ENCODE assay signal across 22 cellular contexts in genomic region chr3:39158138-39158715, GRCh38. TPM values are rescaled to one million over a fixed set of nuclear protein-coding genes. Genes with fewer than 3 reads are reported as not detected.
"Had no signal": no experiment of that assay in that cellular context is flagged by ENCODE, and none has a peak within 500 bp of the region (broad histone marks: within the 10 kb centered on the region; RNA-seq: fewer than 3 reads in every experiment).

No MANE protein-coding gene starts in this region.

- H3K27ac Mint-ChIP-seq: activated CD4-positive, alpha-beta memory T cell treated with anti-CD3 and anti-CD28 coated beads for 36 hours; activated naive CD4-positive, alpha-beta T cell treated with anti-CD3 and anti-CD28 coated beads for 36 hours; activated naive CD8-positive, alpha-beta T cell treated with anti-CD3 and anti-CD28 coated beads, Interleukin-2, amount 10 ng/mL, durations not matched to agents 7 days and 5 days; progenitor cell of endocrine pancreas had no signal

- H3K27ac ChIP-seq: thyroid gland had no signal

- DNase-seq: activated CD4-positive, alpha-beta memory T cell treated with anti-CD3 and anti-CD28 coated beads for 36 hours; activated CD4-positive, alpha-beta T cell treated with anti-CD3 and anti-CD28 coated beads for 48 hours; activated naive CD4-positive, alpha-beta T cell treated with anti-CD3 and anti-CD28 coated beads for 36 hours; activated naive CD8-positive, alpha-beta T cell treated with anti-CD3 and anti-CD28 coated beads, Interleukin-2, amount 10 ng/mL, durations not matched to agents 7 days and 5 days; activated T-cell treated with anti-CD3 and anti-CD28 coated beads, Interleukin-2, amount 50 U/mL, for 48 hours; amniotic stem cell; effector CD4-positive, alpha-beta T cell; erythroblast; foreskin fibroblast; immature natural killer cell; left ventricle myocardium superior; mammary epithelial cell; retina; stimulated activated CD4-positive, alpha-beta T cell treated with anti-CD3 and anti-CD28 coated beads, Interleukin-4, amount 100 ng/mL, for 4 hours; stimulated activated naive CD8-positive, alpha-beta T cell treated with anti-CD3 and anti-CD28 coated beads, Interleukin-15, Interleukin-2, amounts not matched to agents 100 U/mL and 50 U/mL, for 24 hours; substantia nigra; thyroid gland had no signal

- H3K36me3 Mint-ChIP-seq: activated CD4-positive, alpha-beta memory T cell treated with anti-CD3 and anti-CD28 coated beads for 36 hours; activated naive CD8-positive, alpha-beta T cell treated with anti-CD3 and anti-CD28 coated beads, Interleukin-2, amount 10 ng/mL, durations not matched to agents 7 days and 5 days; immature natural killer cell had no signal

- H3K4me3 Mint-ChIP-seq: activated CD4-positive, alpha-beta memory T cell treated with anti-CD3 and anti-CD28 coated beads for 36 hours; activated naive CD4-positive, alpha-beta T cell treated with anti-CD3 and anti-CD28 coated beads for 36 hours; activated naive CD8-positive, alpha-beta T cell treated with anti-CD3 and anti-CD28 coated beads, Interleukin-2, amount 10 ng/mL, durations not matched to agents 7 days and 5 days; dendritic cell treated with granulocyte-macrophage colony-stimulating factor and Interleukin-4, amounts not matched to agents 40 ng/mL and 50 ng/mL, for 4 days; immature natural killer cell had no signal

- H3K27me3 Mint-ChIP-seq: activated CD4-positive, alpha-beta memory T cell treated with anti-CD3 and anti-CD28 coated beads for 36 hours had no signal

- H3K4me3 ChIP-seq: thyroid gland had no signal

- H3K9me3 Mint-ChIP-seq: activated CD4-positive, alpha-beta memory T cell treated with anti-CD3 and anti-CD28 coated beads for 36 hours; activated naive CD4-positive, alpha-beta T cell treated with anti-CD3 and anti-CD28 coated beads for 36 hours; activated naive CD8-positive, alpha-beta T cell treated with anti-CD3 and anti-CD28 coated beads, Interleukin-2, amount 10 ng/mL, durations not matched to agents 7 days and 5 days; dendritic cell treated with granulocyte-macrophage colony-stimulating factor and Interleukin-4, amounts not matched to agents 40 ng/mL and 50 ng/mL, for 4 days; immature natural killer cell had no signal

- H3K27me3 ChIP-seq: thyroid gland had no signal

- ATAC-seq: left ventricle myocardium superior; stimulated activated naive CD8-positive, alpha-beta T cell treated with anti-CD3 and anti-CD28 coated beads, Interleukin-15, Interleukin-2, amounts not matched to agents 100 U/mL and 50 U/mL, for 24 hours had no signal

- H3K9me3 ChIP-seq: thyroid gland had no signal

RNA-seq across cellular contexts. Expression of gene XIRP1, which starts 34.2 kb away (rescaled TPM):
- total RNA-seq: activated naive CD8-positive, alpha-beta T cell treated with anti-CD3 and anti-CD28 coated beads, Interleukin-2, amount 10 ng/mL, durations not matched to agents 7 days and 5 days; fibroblast of lung; glomerular endothelial cell; mammary epithelial cell; progenitor cell of endocrine pancreas; thyroid gland had no signal
- polyA plus RNA-seq: mammary epithelial cell, neural cell had no signal
